In genomic region chr18:50034029-50034428, GRCh38 we compare ENCODE assay signal across 16 cellular contexts.
A peak's percentile ranks its signal among the peaks of the same experiment; 100 is the strongest.
DNase-seq lines count a peak whose midpoint lies in the region; FAIRE-seq and TF ChIP-seq lines count a peak whose summit lies in the region.
"Had no signal": no experiment of that assay in that cellular context is flagged by ENCODE, and none has a peak within 500 bp of the region (broad histone marks: within the 10 kb centered on the region; RNA-seq: fewer than 3 reads in every experiment).

No MANE protein-coding gene starts in this region.

- no peak overlapping the region for H3K4me3 ChIP-seq in bronchial epithelial cell (ENCODE audit: low read depth, low read length)
- H3K4me3 ChIP-seq: A549, GM23338 had no signal

- TF ChIP-seq CTCF in bronchial epithelial cell (IDR thresholded peaks at IDR 0.05; ENCODE audit: insufficient read depth, low read length, severe bottlenecking): no peak

- H3K27me3 ChIP-seq in bronchial epithelial cell (ENCODE audit: control insufficient read depth, insufficient read depth, low read length): no peaks in the 10 kb centered on the region
- H3K27me3 ChIP-seq: BE2C had no signal

- no peaks in the 10 kb centered on the region for H3K36me3 ChIP-seq in bronchial epithelial cell (ENCODE audit: control insufficient read depth, insufficient read depth, low read length)
- H3K36me3 ChIP-seq: BE2C had no signal

- FAIRE-seq in bronchial epithelial cell (lab: Jason Lieb, UNC): peak; percentile 73
- FAIRE-seq: A549, D721Med, GM18507 had no signal

- DNase-seq in Daoy (ENCODE audit: low read depth) (peak; percentile 10), HT1080 (ENCODE audit: low read depth) (peak; percentile 69), bronchial epithelial cell (ENCODE audit: low read depth) (peak; percentile 43), renal cortical epithelial cell (ENCODE audit: low read depth) (peak; percentile 44), epidermal melanocyte (ENCODE audit: insufficient read length, low spot score) (no peak), dedifferentiated amniotic fluid mesenchymal stem cell (ENCODE audit: extremely low spot score) (no peak)
- DNase-seq: BE2C; CD4-positive, alpha-beta memory T cell; COR-L47; DMS153; H7; IMR-90 had no signal

Comparison
In these comparisons a context has a peak if more than half of its experiments do, and no peak if none do; other contexts are left out.
1. DNase-seq: peak in Daoy (single experiment), HT1080 (single experiment), bronchial epithelial cell (single experiment) and renal cortical epithelial cell (single experiment); none in epidermal melanocyte (single experiment) and dedifferentiated amniotic fluid mesenchymal stem cell (single experiment).